Comparison of ENCODE assay signal across 14 cellular contexts in the genomic region with DNA sequence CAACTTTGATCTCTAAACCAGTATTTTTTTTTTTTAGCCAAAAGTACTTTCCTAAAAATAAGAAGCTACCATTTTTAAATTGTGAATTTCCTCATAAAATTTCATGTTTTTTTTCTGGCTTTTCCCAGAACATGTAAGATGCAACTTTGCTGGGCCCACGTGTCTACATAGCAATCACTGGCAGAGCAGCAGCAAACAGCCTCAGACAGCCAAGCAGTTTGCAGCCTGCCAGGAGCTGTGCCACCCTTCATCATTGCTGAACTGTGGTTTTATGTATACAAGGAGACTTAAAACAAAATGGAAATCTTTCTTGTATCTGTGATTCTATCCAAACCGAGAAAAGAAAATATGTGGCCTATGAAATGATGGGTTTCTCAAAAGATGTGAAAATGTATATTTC.
"Had no signal": no experiment of that assay in that cellular context is flagged by ENCODE, and none has a peak within 500 bp of the region (broad histone marks: within the 10 kb centered on the region; RNA-seq: fewer than 3 reads in every experiment).

No MANE protein-coding gene starts in this region.

- H3K27ac ChIP-seq: heart left ventricle, left ventricle myocardium inferior, skin epidermis, stomach, thoracic aorta, uterus had no signal

- H3K27me3 ChIP-seq: heart left ventricle, stomach, uterus had no signal

- H3K9me3 ChIP-seq: heart left ventricle, left ventricle myocardium inferior, stomach, thoracic aorta, uterus had no signal

- H3K9me3 Mint-ChIP-seq: activated CD4-positive, alpha-beta memory T cell treated with anti-CD3 and anti-CD28 coated beads for 36 hours; nephron progenitor cell had no signal

- H3K4me1 ChIP-seq: heart left ventricle, left ventricle myocardium inferior, stomach, uterus had no signal

- DNase-seq: activated CD4-positive, alpha-beta memory T cell treated with anti-CD3 and anti-CD28 coated beads for 36 hours; activated CD4-positive, alpha-beta T cell treated with anti-CD3 and anti-CD28 coated beads for 1 hour; activated gamma-delta T cell; activated T-cell treated with anti-CD3 and anti-CD28 coated beads, Interleukin-2, amount 50 U/mL, for 48 hours; heart left ventricle; left ventricle myocardium inferior; nephron progenitor cell; stomach; uterus had no signal

- H3K4me3 ChIP-seq: heart left ventricle, left ventricle myocardium inferior, skin epidermis, stomach, thoracic aorta, uterus had no signal

- H3K36me3 Mint-ChIP-seq: activated CD4-positive, alpha-beta memory T cell treated with anti-CD3 and anti-CD28 coated beads for 36 hours; activated naive CD8-positive, alpha-beta T cell had no signal

- H3K4me3 Mint-ChIP-seq: activated CD4-positive, alpha-beta memory T cell treated with anti-CD3 and anti-CD28 coated beads for 36 hours; activated naive CD8-positive, alpha-beta T cell; nephron progenitor cell had no signal

- H3K27ac Mint-ChIP-seq: activated CD4-positive, alpha-beta memory T cell treated with anti-CD3 and anti-CD28 coated beads for 36 hours; activated naive CD8-positive, alpha-beta T cell; nephron progenitor cell had no signal

- ATAC-seq: heart left ventricle had no signal

- FAIRE-seq: frontal cortex, keratinocyte had no signal

- H3K36me3 ChIP-seq: heart left ventricle, left ventricle myocardium inferior, stomach, thoracic aorta, uterus had no signal

- H3K4me1 Mint-ChIP-seq: nephron progenitor cell had no signal

- H3K27me3 Mint-ChIP-seq: activated naive CD8-positive, alpha-beta T cell had no signal
